11 cellular contexts compared by ENCODE assay signal in the genomic region with DNA sequence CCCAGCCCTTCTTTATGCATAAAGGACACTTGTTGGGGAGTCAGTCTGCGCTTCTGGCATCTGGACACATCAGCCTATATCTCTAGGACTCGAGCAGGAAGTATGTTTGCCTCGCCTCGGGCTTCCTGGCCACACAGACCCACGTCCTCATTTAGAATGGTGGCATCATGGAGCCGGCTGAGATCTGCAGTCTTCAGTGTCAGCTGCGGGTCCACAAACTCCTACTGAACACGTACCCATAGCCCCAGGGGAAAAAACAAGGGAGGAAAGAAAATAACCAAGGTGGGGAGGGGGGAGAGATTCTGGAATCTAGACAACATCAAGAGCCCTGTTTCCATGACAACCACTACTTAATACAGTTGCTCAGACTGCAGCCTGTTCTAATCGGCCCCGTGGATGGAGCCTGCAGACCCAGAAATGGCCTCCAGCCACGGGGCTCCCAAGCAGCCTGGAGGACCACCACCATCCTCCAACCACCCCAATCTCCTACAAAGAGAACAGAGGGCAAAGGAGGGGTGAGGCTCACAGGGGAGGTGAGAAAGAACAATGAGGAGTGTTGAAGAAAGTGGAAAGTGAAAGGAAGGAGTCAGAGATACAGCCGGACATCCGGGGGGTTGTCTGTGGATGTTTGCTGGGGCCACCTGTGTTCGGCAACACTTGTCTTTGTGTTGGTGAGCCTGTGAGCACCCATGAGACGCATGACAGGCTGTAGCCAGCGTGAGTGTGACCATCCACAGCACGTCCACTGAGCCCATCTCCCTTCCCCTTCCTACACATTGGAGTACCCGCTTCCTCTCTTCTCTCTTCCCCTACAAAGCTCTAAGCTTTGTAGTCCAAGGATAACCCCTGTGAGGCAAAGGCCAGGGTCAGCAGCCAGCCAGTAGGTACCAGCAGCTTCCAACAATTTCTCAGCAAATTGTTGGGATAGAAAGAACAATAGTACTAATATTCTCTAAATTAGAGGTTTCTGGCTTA.
A peak's percentile ranks its signal among the peaks of the same experiment; 100 is the strongest.
DNase-seq lines count a peak whose midpoint lies in the region; ATAC-seq, FAIRE-seq and TF ChIP-seq lines count a peak whose summit lies in the region.
"Had no signal": no experiment of that assay in that cellular context is flagged by ENCODE, and none has a peak within 500 bp of the region (broad histone marks: within the 10 kb centered on the region; RNA-seq: fewer than 3 reads in every experiment).

No MANE protein-coding gene starts in this region.

- no peak for TF ChIP-seq RAD21 in GM12878 (IDR thresholded peaks at IDR 0.05; ENCODE audit: insufficient read depth, low read depth, low read length)

- no peaks in the 10 kb centered on the region for H4K20me1 ChIP-seq in GM12878 (ENCODE audit: control insufficient read depth, insufficient read depth)

- H3K36me3 Mint-ChIP-seq in activated T-cell treated with anti-CD3 and anti-CD28 coated beads, Interleukin-2, amount 50 U/mL, for 72 hours (ENCODE audit: insufficient read depth in 2 of 2): peaks cover 0 to 2% of the 10 kb centered on the region in 2 donors

- SMC1A ChIA-PET in GM12878 (lab: Charles Lee; ENCODE audit: uncharacterized antibody, unreplicated experiment): no interaction called here

- POLR2A ChIA-PET in GM12878 (lab: Charles Lee): no interaction called here

- intact Hi-C loops in GM12878 (cut with micrococcal nuclease; ENCODE audit: unreplicated experiment) (no loop called here), transverse colon (cut with DNase I; ENCODE audit: low total_unique reads) (no loop called here)

- no peak overlapping the region for H3K4me3 ChIP-seq in GM12878
- no peak overlapping the region for H3K4me3 ChIP-seq in transverse colon
- H3K4me3 ChIP-seq: skin epidermis had no signal

- TF ChIP-seq EP300 in GM12878 (IDR thresholded peaks at IDR 0.05; ENCODE audit: borderline replicate concordance in 1 of 2, control insufficient read depth in 1 of 2, low read depth in 2 of 2, low read length in 2 of 2) (no peak), transverse colon (IDR thresholded peaks at IDR 0.05; ENCODE audit: low read depth) (no peak)

- H3K27ac Mint-ChIP-seq in activated T-cell treated with anti-CD3 and anti-CD28 coated beads, Interleukin-2, amount 50 U/mL, for 72 hours: peak overlapping the region; percentile 24

- peaks cover 0 to 5% of the 10 kb centered on the region in 2 experiments; a peak in 1 of 4 replicates for H3K27me3 ChIP-seq in GM12878 (replicated peaks in 1 of 2; ENCODE audit: control insufficient read depth in 2 of 2, insufficient read depth in 2 of 2, low read length in 1 of 2)
- no peaks in the 10 kb centered on the region for H3K27me3 ChIP-seq in transverse colon

- no peak overlapping the region for H3K4me2 ChIP-seq in GM12878 (ENCODE audit: control insufficient read depth, insufficient read depth)

- no peaks in the 10 kb centered on the region for H3K36me3 ChIP-seq in GM12878 (ENCODE audit: control insufficient read depth in 2 of 2, insufficient read depth in 2 of 2, low read length in 1 of 2)
- no peaks in the 10 kb centered on the region for H3K36me3 ChIP-seq in transverse colon

- H3K9ac ChIP-seq in GM12878 (ENCODE audit: control insufficient read depth, insufficient read depth, low read length): no peak overlapping the region

- CTCF ChIA-PET in GM12878 (lab: Yijun Ruan, JAX): no interaction called here

- H3K4me1 ChIP-seq in GM12878 (ENCODE audit: control insufficient read depth, insufficient read depth, low read length): no peaks in the 10 kb centered on the region
- H3K4me1 ChIP-seq in transverse colon: peaks cover 4 to 14% (median 10%) of the 10 kb centered on the region in 4 donors

- TF ChIP-seq POLR2A in GM12878 (IDR thresholded peaks at IDR 0.05; ENCODE audit: low read depth, low read length): no peak
- no peak for TF ChIP-seq POLR2A in transverse colon (IDR thresholded peaks at IDR 0.05)

- no peaks in the 10 kb centered on the region for H3K79me2 ChIP-seq in GM12878 (ENCODE audit: control insufficient read depth, insufficient read depth, low read length)

- no TSS peak for BruUV-seq in GM12878 (replicated peaks; lab: Mats Ljungman, UMichigan)

- no peak for DNase-seq in activated T-cell treated with anti-CD3 and anti-CD28 coated beads, Interleukin-2, amount 50 U/mL, for 72 hours
- DNase-seq in activated T-cell treated with anti-CD3 and anti-CD28 coated beads, Interleukin-2, amount 50 U/mL, for 48 hours: no peak
- DNase-seq in NCI-H2196 (lab: John Stamatoyannopoulos, UW; ENCODE audit: unreplicated experiment): peak; percentile 19
- no peak for DNase-seq in GM12878 (ENCODE audit: low read depth, low spot score)
- DNase-seq in retina: peak; percentile 59
- no peak for DNase-seq in transverse colon
- no peak for DNase-seq in stimulated activated CD4-positive, alpha-beta T cell treated with anti-CD3 and anti-CD28 coated beads, Interleukin-1b, Interleukin-23, amount 100 ng/mL, for 48 hours
- DNase-seq: NCI-H774 had no signal

- in situ Hi-C loops in GM12878 (cut with MboI): no loop called here
- in situ Hi-C loops in transverse colon (cut with MboI; ENCODE audit: low pct_ligation_motif_present in 1 of 4, low pct_unique_long_range_greater_than_20kb in 1 of 4, low sequenced_read_pairs in 3 of 4): no loop called here

- H3K9me3 ChIP-seq in GM12878 (replicated peaks; ENCODE audit: control insufficient read depth, insufficient read depth, low read length) (no peaks in the 10 kb centered on the region), transverse colon (no peaks in the 10 kb centered on the region)

- TF ChIP-seq CTCF in GM12878 (IDR thresholded peaks at IDR 0.05 in 2 of 3, conservative IDR thresholded peaks at IDR 0.05 in 1 of 3; ENCODE audit: control insufficient read depth in 2 of 3, extremely low read depth in 1 of 3, insufficient read depth in 1 of 3, low read depth in 3 of 3, low read length in 3 of 3) (no peak), transverse colon (IDR thresholded peaks at IDR 0.05) (no peak)

- no peaks in the 10 kb centered on the region for H3K27me3 Mint-ChIP-seq in activated T-cell treated with anti-CD3 and anti-CD28 coated beads, Interleukin-2, amount 50 U/mL, for 72 hours (ENCODE audit: low read depth)

- 18% methylated on average over 18 of the region's 18 CpGs for WGBS in GM12878 (ENCODE audit: insufficient coverage, insufficient replicate concordance, low lambda C conversion rate, missing lambda C conversion rate)
- WGBS in transverse colon (ENCODE audit: low coverage in 1 of 2), 2 donors: 58 to 60% methylated on average over 2 to 18 of the region's 18 CpGs

- peak overlapping the region; percentile 56 to 77 for H3K4me3 Mint-ChIP-seq in activated T-cell treated with anti-CD3 and anti-CD28 coated beads, Interleukin-2, amount 50 U/mL, for 72 hours

- peaks cover 89% of the 10 kb centered on the region for H3K4me1 Mint-ChIP-seq in activated T-cell treated with anti-CD3 and anti-CD28 coated beads, Interleukin-2, amount 50 U/mL, for 72 hours (ENCODE audit: low read depth)

- no peak overlapping the region for H2AFZ ChIP-seq in GM12878 (ENCODE audit: control insufficient read depth, low read depth, low read length)

- no peak overlapping the region for H3K27ac ChIP-seq in GM12878 (ENCODE audit: control insufficient read depth, insufficient read depth)
- H3K27ac ChIP-seq in transverse colon: no peak overlapping the region

- RAD21 ChIA-PET in GM12878 (lab: Charles Lee; ENCODE audit: unreplicated experiment): no interaction called here

- no peak for ATAC-seq in activated T-cell treated with anti-CD3 and anti-CD28 coated beads, Interleukin-2, amount 50 U/mL, for 72 hours (replicated peaks in 1 of 2)
- ATAC-seq in GM12878: no peak
- no peak for ATAC-seq in GM19035 (IDR thresholded peaks at IDR 0.05; ENCODE audit: unreplicated experiment)
- ATAC-seq: esophagus mucosa had no signal

- no peak for FAIRE-seq in GM12878 (lab: Jason Lieb, UNC)

- peaks cover 0 to 6% of the 10 kb centered on the region in 2 donors for H3K9me3 Mint-ChIP-seq in activated T-cell treated with anti-CD3 and anti-CD28 coated beads, Interleukin-2, amount 50 U/mL, for 72 hours

TF ChIP-seq in GM12878, 131 proteins besides CTCF, POLR2A, EP300 and RAD21:
- TF ChIP-seq ZNF24 (IDR thresholded peaks at IDR 0.05) (no peak), BMI1 (IDR thresholded peaks at IDR 0.05; ENCODE audit: borderline replicate concordance) (0 out of 2 replicates have a peak, but pooled peaks have one; percentile 41), SUPT20H (IDR thresholded peaks at IDR 0.05; ENCODE audit: borderline replicate concordance, control insufficient read depth, low read depth, low read length) (no peak)

Comparison
In these comparisons a context has a peak if more than half of its experiments do, and no peak if none do; other contexts are left out.
1. DNase-seq: peak in NCI-H2196 (single experiment) and retina (single experiment); none in activated T-cell treated with anti-CD3 and anti-CD28 coated beads, Interleukin-2, amount 50 U/mL, for 72 hours (0 of 2), activated T-cell treated with anti-CD3 and anti-CD28 coated beads, Interleukin-2, amount 50 U/mL, for 48 hours (0 of 2), GM12878 (single experiment), transverse colon (single experiment) and stimulated activated CD4-positive, alpha-beta T cell treated with anti-CD3 and anti-CD28 coated beads, Interleukin-1b, Interleukin-23, amount 100 ng/mL, for 48 hours (single experiment).